Comparison of ENCODE assay signal across 12 cellular contexts in the genomic region with DNA sequence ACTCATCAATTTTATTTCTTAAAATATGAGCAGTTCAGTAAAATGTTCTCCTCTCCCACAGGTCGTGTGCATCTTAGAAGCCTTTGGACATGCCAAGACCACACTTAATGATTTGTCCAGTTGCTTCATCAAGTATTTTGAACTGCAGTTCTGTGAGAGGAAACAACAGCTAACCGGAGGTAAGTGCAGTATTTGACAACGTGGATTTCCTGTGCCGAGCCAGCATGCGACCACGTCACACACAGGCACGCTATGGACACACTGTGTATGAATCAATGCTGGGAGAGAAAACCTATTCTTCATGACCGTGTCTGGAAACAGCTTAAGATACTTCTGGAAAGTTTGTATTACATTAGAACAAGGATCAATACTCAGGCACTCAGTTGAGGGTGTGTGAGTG.
A peak's percentile ranks its signal among the peaks of the same experiment; 100 is the strongest.
DNase-seq lines count a peak whose midpoint lies in the region; ATAC-seq lines count a peak whose summit lies in the region.
"Had no signal": no experiment of that assay in that cellular context is flagged by ENCODE, and none has a peak within 500 bp of the region (broad histone marks: within the 10 kb centered on the region; RNA-seq: fewer than 3 reads in every experiment).

No MANE protein-coding gene starts in this region.

- peaks cover 6% of the 10 kb centered on the region for H3K27me3 Mint-ChIP-seq in activated naive CD4-positive, alpha-beta T cell treated with anti-CD3 and anti-CD28 coated beads for 36 hours (ENCODE audit: low read depth)
- peaks cover 11% of the 10 kb centered on the region for H3K27me3 Mint-ChIP-seq in activated T-helper 17 cell treated with anti-CD3 and anti-CD28 coated beads, Interleukin-2, amount 50 U/mL, for 72 hours
- H3K27me3 Mint-ChIP-seq in stimulated activated naive CD8-positive, alpha-beta T cell treated with anti-CD3 and anti-CD28 coated beads, Interleukin-15, Interleukin-2, amounts not matched to agents 100 ng/mL and 50 ng/mL, for 24 hours: peaks cover 34% of the 10 kb centered on the region

- peak overlapping the region; percentile 11; the same call in 1 of the 2 replicates for H3K4me3 ChIP-seq in MG63

- DNase-seq in activated naive CD4-positive, alpha-beta T cell treated with anti-CD3 and anti-CD28 coated beads for 36 hours: peak; percentile 67
- DNase-seq in activated naive CD4-positive, alpha-beta T cell treated with anti-CD3 and anti-CD28 coated beads, Interleukin-2, amount 50 U/mL, for 16 hours: no peak
- peak; percentile 60 for DNase-seq in MG63
- DNase-seq in effector CD8-positive, alpha-beta T cell (lab: John Stamatoyannopoulos, UW): no peak
- DNase-seq: NCI-H345; stimulated activated naive B cell treated with anti-CD40 and anti-IgM and Interleukin-4, amounts not matched to agents 10 μg/mL and 1 μg/mL and 100 μg/mL, for 72 hours; SW 1271 had no signal

- peak; percentile 90 for ATAC-seq in activated T-helper 17 cell treated with anti-CD3 and anti-CD28 coated beads, Interleukin-2, amount 50 U/mL, for 72 hours (replicated peaks)
- no peak for ATAC-seq in GM19023 (IDR thresholded peaks at IDR 0.05; ENCODE audit: unreplicated experiment)
- no peak for ATAC-seq in GM18907 (IDR thresholded peaks at IDR 0.05; ENCODE audit: unreplicated experiment)

- H3K9me3 ChIP-seq in MG63: no peaks in the 10 kb centered on the region; the same call in 1 of the 2 replicates

- H3K4me3 Mint-ChIP-seq in activated naive CD4-positive, alpha-beta T cell treated with anti-CD3 and anti-CD28 coated beads for 36 hours: peak overlapping the region; percentile 8
- H3K4me3 Mint-ChIP-seq in activated T-helper 17 cell treated with anti-CD3 and anti-CD28 coated beads, Interleukin-2, amount 50 U/mL, for 72 hours: peak overlapping the region; percentile 59
- peak overlapping the region; percentile 32 for H3K4me3 Mint-ChIP-seq in stimulated activated naive CD8-positive, alpha-beta T cell treated with anti-CD3 and anti-CD28 coated beads, Interleukin-15, Interleukin-2, amounts not matched to agents 100 ng/mL and 50 ng/mL, for 24 hours
- H3K4me3 Mint-ChIP-seq: memory B cell; stimulated activated naive B cell treated with anti-CD40 and anti-IgM and Interleukin-4, amounts not matched to agents 10 μg/mL and 1 μg/mL and 100 μg/mL, for 72 hours had no signal

- no peaks in the 10 kb centered on the region for H3K27me3 ChIP-seq in MG63

- no peaks in the 10 kb centered on the region for H3K9me3 Mint-ChIP-seq in activated naive CD4-positive, alpha-beta T cell treated with anti-CD3 and anti-CD28 coated beads for 36 hours
- no peaks in the 10 kb centered on the region for H3K9me3 Mint-ChIP-seq in activated T-helper 17 cell treated with anti-CD3 and anti-CD28 coated beads, Interleukin-2, amount 50 U/mL, for 72 hours
- no peaks in the 10 kb centered on the region for H3K9me3 Mint-ChIP-seq in stimulated activated naive CD8-positive, alpha-beta T cell treated with anti-CD3 and anti-CD28 coated beads, Interleukin-15, Interleukin-2, amounts not matched to agents 100 ng/mL and 50 ng/mL, for 24 hours
- H3K9me3 Mint-ChIP-seq: memory B cell had no signal

- H3K36me3 ChIP-seq in MG63: no peaks in the 10 kb centered on the region

- H3K4me1 Mint-ChIP-seq in activated naive CD4-positive, alpha-beta T cell treated with anti-CD3 and anti-CD28 coated beads for 36 hours (ENCODE audit: low read depth): peaks cover 8% of the 10 kb centered on the region
- peaks cover 5% of the 10 kb centered on the region for H3K4me1 Mint-ChIP-seq in activated T-helper 17 cell treated with anti-CD3 and anti-CD28 coated beads, Interleukin-2, amount 50 U/mL, for 72 hours
- peaks cover 6% of the 10 kb centered on the region for H3K4me1 Mint-ChIP-seq in stimulated activated naive CD8-positive, alpha-beta T cell treated with anti-CD3 and anti-CD28 coated beads, Interleukin-15, Interleukin-2, amounts not matched to agents 100 ng/mL and 50 ng/mL, for 24 hours (ENCODE audit: low read depth)
- H3K4me1 Mint-ChIP-seq: stimulated activated naive B cell treated with anti-CD40 and anti-IgM and Interleukin-4, amounts not matched to agents 10 μg/mL and 1 μg/mL and 100 μg/mL, for 72 hours had no signal

- H3K27ac Mint-ChIP-seq in activated naive CD4-positive, alpha-beta T cell treated with anti-CD3 and anti-CD28 coated beads for 36 hours: no peak overlapping the region
- peak overlapping the region; percentile 56 for H3K27ac Mint-ChIP-seq in activated T-helper 17 cell treated with anti-CD3 and anti-CD28 coated beads, Interleukin-2, amount 50 U/mL, for 72 hours
- peak overlapping the region; percentile 40 for H3K27ac Mint-ChIP-seq in stimulated activated naive CD8-positive, alpha-beta T cell treated with anti-CD3 and anti-CD28 coated beads, Interleukin-15, Interleukin-2, amounts not matched to agents 100 ng/mL and 50 ng/mL, for 24 hours
- H3K27ac Mint-ChIP-seq: memory B cell; stimulated activated naive B cell treated with anti-CD40 and anti-IgM and Interleukin-4, amounts not matched to agents 10 μg/mL and 1 μg/mL and 100 μg/mL, for 72 hours had no signal

- intact Hi-C loops in activated naive CD4-positive, alpha-beta T cell treated with anti-CD3 and anti-CD28 coated beads for 36 hours (cut with micrococcal nuclease): loop anchor here (1.0 to 10.0 kb wide), 6 partner anchors 17 to 1686 kb away; a partner anchor contains a TSS

- H3K36me3 Mint-ChIP-seq in activated naive CD4-positive, alpha-beta T cell treated with anti-CD3 and anti-CD28 coated beads for 36 hours (ENCODE audit: low read depth): no peaks in the 10 kb centered on the region
- H3K36me3 Mint-ChIP-seq in activated T-helper 17 cell treated with anti-CD3 and anti-CD28 coated beads, Interleukin-2, amount 50 U/mL, for 72 hours (ENCODE audit: low read depth): no peaks in the 10 kb centered on the region
- no peaks in the 10 kb centered on the region for H3K36me3 Mint-ChIP-seq in stimulated activated naive CD8-positive, alpha-beta T cell treated with anti-CD3 and anti-CD28 coated beads, Interleukin-15, Interleukin-2, amounts not matched to agents 100 ng/mL and 50 ng/mL, for 24 hours (ENCODE audit: low read depth)
- H3K36me3 Mint-ChIP-seq: memory B cell; stimulated activated naive B cell treated with anti-CD40 and anti-IgM and Interleukin-4, amounts not matched to agents 10 μg/mL and 1 μg/mL and 100 μg/mL, for 72 hours had no signal

- CTCF ChIA-PET in activated naive CD4-positive, alpha-beta T cell treated with anti-CD3 and anti-CD28 coated beads for 36 hours (lab: Charles Lee): interaction anchor here (1.1 to 3.3 kb wide), 5 partner anchors 11 to 628 kb away, joined by 3 to 16 read pairs (median 6); no protein-coding TSS in a partner anchor

Comparison
In these comparisons a context has a peak if more than half of its experiments do, and no peak if none do; other contexts are left out.
1. DNase-seq: peak in activated naive CD4-positive, alpha-beta T cell treated with anti-CD3 and anti-CD28 coated beads for 36 hours (single experiment) and MG63 (single experiment); none in activated naive CD4-positive, alpha-beta T cell treated with anti-CD3 and anti-CD28 coated beads, Interleukin-2, amount 50 U/mL, for 16 hours (single experiment) and effector CD8-positive, alpha-beta T cell (single experiment).
2. H3K4me3 Mint-ChIP-seq: peak in every context shown above with its lines; median percentile 59 in activated T-helper 17 cell treated with anti-CD3 and anti-CD28 coated beads, Interleukin-2, amount 50 U/mL, for 72 hours; 32 in stimulated activated naive CD8-positive, alpha-beta T cell treated with anti-CD3 and anti-CD28 coated beads, Interleukin-15, Interleukin-2, amounts not matched to agents 100 ng/mL and 50 ng/mL, for 24 hours; 8 in activated naive CD4-positive, alpha-beta T cell treated with anti-CD3 and anti-CD28 coated beads for 36 hours.